Comparison of ENCODE assay signal across 1 cellular context in the genomic region with DNA sequence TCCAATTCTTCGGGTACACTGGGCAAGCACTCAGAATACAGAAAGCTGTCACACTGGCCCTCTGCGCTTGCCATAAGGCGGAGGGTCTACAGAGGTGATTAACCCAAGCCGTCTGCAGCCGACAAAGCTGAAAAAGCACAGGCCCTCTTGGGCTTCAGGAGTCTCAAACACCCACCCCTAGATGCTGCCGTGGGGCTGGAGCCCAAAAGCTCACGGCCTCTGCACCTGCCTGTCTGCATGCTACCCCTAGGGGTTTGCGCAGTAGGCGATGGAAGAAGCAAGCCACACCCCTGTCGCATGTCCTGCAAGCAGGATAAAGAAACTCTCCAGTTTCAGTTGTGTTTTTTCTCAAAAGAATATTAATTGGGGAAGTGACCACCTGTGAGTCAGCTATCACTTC.
TF ChIP-seq lines count a peak whose summit lies in the region.

No MANE protein-coding gene starts in this region.

TF ChIP-seq in WTC11, 78 proteins besides CTCF, POLR2A, EP300 and RAD21 (continued from another document):
- TF ChIP-seq, protein P1, sequence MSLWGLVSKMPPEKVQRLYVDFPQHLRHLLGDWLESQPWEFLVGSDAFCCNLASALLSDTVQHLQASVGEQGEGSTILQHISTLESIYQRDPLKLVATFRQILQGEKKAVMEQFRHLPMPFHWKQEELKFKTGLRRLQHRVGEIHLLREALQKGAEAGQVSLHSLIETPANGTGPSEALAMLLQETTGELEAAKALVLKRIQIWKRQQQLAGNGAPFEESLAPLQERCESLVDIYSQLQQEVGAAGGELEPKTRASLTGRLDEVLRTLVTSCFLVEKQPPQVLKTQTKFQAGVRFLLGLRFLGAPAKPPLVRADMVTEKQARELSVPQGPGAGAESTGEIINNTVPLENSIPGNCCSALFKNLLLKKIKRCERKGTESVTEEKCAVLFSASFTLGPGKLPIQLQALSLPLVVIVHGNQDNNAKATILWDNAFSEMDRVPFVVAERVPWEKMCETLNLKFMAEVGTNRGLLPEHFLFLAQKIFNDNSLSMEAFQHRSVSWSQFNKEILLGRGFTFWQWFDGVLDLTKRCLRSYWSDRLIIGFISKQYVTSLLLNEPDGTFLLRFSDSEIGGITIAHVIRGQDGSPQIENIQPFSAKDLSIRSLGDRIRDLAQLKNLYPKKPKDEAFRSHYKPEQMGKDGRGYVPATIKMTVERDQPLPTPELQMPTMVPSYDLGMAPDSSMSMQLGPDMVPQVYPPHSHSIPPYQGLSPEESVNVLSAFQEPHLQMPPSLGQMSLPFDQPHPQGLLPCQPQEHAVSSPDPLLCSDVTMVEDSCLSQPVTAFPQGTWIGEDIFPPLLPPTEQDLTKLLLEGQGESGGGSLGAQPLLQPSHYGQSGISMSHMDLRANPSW (CRISPR knock-in tag; conservative IDR thresholded peaks at IDR 0.05; ENCODE audit: low read depth), result no peak
- TF ChIP-seq TEAD1 (CRISPR knock-in tag; IDR thresholded peaks at IDR 0.05) (no peak), RELA (CRISPR knock-in tag; IDR thresholded peaks at IDR 0.05; ENCODE audit: borderline replicate concordance) (no peak), ZNF138 (CRISPR knock-in tag; conservative IDR thresholded peaks at IDR 0.05) (no peak), NFYB (CRISPR knock-in tag; conservative IDR thresholded peaks at IDR 0.05; ENCODE audit: low read depth) (no peak), SMAD4 (CRISPR knock-in tag; IDR thresholded peaks at IDR 0.05) (no peak), SOX15 (CRISPR knock-in tag; IDR thresholded peaks at IDR 0.05) (no peak), TP53 (CRISPR knock-in tag; IDR thresholded peaks at IDR 0.05) (no peak), ATF1 (CRISPR knock-in tag; IDR thresholded peaks at IDR 0.05) (no peak)
- TF ChIP-seq, protein P2, sequence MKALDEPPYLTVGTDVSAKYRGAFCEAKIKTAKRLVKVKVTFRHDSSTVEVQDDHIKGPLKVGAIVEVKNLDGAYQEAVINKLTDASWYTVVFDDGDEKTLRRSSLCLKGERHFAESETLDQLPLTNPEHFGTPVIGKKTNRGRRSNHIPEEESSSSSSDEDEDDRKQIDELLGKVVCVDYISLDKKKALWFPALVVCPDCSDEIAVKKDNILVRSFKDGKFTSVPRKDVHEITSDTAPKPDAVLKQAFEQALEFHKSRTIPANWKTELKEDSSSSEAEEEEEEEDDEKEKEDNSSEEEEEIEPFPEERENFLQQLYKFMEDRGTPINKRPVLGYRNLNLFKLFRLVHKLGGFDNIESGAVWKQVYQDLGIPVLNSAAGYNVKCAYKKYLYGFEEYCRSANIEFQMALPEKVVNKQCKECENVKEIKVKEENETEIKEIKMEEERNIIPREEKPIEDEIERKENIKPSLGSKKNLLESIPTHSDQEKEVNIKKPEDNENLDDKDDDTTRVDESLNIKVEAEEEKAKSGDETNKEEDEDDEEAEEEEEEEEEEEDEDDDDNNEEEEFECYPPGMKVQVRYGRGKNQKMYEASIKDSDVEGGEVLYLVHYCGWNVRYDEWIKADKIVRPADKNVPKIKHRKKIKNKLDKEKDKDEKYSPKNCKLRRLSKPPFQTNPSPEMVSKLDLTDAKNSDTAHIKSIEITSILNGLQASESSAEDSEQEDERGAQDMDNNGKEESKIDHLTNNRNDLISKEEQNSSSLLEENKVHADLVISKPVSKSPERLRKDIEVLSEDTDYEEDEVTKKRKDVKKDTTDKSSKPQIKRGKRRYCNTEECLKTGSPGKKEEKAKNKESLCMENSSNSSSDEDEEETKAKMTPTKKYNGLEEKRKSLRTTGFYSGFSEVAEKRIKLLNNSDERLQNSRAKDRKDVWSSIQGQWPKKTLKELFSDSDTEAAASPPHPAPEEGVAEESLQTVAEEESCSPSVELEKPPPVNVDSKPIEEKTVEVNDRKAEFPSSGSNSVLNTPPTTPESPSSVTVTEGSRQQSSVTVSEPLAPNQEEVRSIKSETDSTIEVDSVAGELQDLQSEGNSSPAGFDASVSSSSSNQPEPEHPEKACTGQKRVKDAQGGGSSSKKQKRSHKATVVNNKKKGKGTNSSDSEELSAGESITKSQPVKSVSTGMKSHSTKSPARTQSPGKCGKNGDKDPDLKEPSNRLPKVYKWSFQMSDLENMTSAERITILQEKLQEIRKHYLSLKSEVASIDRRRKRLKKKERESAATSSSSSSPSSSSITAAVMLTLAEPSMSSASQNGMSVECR (CRISPR knock-in tag; IDR thresholded peaks at IDR 0.05; ENCODE audit: borderline replicate concordance), result no peak
- TF ChIP-seq, protein P3, sequence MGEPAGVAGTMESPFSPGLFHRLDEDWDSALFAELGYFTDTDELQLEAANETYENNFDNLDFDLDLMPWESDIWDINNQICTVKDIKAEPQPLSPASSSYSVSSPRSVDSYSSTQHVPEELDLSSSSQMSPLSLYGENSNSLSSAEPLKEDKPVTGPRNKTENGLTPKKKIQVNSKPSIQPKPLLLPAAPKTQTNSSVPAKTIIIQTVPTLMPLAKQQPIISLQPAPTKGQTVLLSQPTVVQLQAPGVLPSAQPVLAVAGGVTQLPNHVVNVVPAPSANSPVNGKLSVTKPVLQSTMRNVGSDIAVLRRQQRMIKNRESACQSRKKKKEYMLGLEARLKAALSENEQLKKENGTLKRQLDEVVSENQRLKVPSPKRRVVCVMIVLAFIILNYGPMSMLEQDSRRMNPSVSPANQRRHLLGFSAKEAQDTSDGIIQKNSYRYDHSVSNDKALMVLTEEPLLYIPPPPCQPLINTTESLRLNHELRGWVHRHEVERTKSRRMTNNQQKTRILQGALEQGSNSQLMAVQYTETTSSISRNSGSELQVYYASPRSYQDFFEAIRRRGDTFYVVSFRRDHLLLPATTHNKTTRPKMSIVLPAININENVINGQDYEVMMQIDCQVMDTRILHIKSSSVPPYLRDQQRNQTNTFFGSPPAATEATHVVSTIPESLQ (CRISPR knock-in tag; IDR thresholded peaks at IDR 0.05), result no peak
- TF ChIP-seq, protein P4, sequence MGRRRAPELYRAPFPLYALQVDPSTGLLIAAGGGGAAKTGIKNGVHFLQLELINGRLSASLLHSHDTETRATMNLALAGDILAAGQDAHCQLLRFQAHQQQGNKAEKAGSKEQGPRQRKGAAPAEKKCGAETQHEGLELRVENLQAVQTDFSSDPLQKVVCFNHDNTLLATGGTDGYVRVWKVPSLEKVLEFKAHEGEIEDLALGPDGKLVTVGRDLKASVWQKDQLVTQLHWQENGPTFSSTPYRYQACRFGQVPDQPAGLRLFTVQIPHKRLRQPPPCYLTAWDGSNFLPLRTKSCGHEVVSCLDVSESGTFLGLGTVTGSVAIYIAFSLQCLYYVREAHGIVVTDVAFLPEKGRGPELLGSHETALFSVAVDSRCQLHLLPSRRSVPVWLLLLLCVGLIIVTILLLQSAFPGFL (CRISPR knock-in tag; IDR thresholded peaks at IDR 0.05; ENCODE audit: borderline replicate concordance), result no peak
